Comparison of ENCODE assay signal across 1 cellular context in genomic region chr4:25002679-25003078, GRCh38.
TF ChIP-seq lines count a peak whose summit lies in the region.

No MANE protein-coding gene starts in this region.

TF ChIP-seq in HepG2, 621 proteins besides CTCF, POLR2A, EP300 and RAD21:
- no peak for TF ChIP-seq ELF1 (CRISPR knock-in tag; IDR thresholded peaks at IDR 0.05)
- no peak for TF ChIP-seq SP2 (CRISPR knock-in tag; IDR thresholded peaks at IDR 0.05)
- no peak for TF ChIP-seq ZNF775 (CRISPR knock-in tag; IDR thresholded peaks at IDR 0.05; ENCODE audit: borderline replicate concordance)
- no peak for TF ChIP-seq ZFP1 (CRISPR knock-in tag; IDR thresholded peaks at IDR 0.05)
- no peak for TF ChIP-seq RCOR2 (CRISPR knock-in tag; IDR thresholded peaks at IDR 0.05)
- TF ChIP-seq MBNL3 (CRISPR knock-in tag; conservative IDR thresholded peaks at IDR 0.05) = no peak
- TF ChIP-seq STAT6 (CRISPR knock-in tag; IDR thresholded peaks at IDR 0.05; ENCODE audit: borderline replicate concordance) = no peak
- TF ChIP-seq RNF219 (CRISPR knock-in tag; IDR thresholded peaks at IDR 0.05) = no peak
- TF ChIP-seq TRIM22 (IDR thresholded peaks at IDR 0.05) = no peak
